2 cellular contexts compared by ENCODE assay signal in the genomic region with DNA sequence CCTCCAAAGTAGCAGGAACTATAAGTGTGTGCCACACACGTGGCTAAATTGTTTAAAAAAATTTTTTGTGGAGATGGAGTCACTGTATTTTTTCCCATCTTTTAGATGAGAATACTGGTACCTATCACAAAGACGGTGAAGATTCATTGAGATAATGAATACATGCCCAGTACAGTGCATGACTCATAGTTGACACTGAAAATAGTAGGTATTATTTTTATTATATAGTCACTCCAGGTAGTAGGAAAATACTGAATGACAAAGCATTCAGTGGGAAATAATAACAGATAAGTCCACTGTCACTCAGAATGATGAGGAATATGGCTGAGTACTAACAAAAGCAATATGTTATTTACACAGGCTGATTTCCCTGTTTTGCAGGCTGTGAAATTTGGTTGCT.
TF ChIP-seq lines count a peak whose summit lies in the region.

No MANE protein-coding gene starts in this region.

TF ChIP-seq in A549, 52 proteins besides CTCF, POLR2A, EP300 and RAD21 (continued from another document):
- TF ChIP-seq, protein P1, sequence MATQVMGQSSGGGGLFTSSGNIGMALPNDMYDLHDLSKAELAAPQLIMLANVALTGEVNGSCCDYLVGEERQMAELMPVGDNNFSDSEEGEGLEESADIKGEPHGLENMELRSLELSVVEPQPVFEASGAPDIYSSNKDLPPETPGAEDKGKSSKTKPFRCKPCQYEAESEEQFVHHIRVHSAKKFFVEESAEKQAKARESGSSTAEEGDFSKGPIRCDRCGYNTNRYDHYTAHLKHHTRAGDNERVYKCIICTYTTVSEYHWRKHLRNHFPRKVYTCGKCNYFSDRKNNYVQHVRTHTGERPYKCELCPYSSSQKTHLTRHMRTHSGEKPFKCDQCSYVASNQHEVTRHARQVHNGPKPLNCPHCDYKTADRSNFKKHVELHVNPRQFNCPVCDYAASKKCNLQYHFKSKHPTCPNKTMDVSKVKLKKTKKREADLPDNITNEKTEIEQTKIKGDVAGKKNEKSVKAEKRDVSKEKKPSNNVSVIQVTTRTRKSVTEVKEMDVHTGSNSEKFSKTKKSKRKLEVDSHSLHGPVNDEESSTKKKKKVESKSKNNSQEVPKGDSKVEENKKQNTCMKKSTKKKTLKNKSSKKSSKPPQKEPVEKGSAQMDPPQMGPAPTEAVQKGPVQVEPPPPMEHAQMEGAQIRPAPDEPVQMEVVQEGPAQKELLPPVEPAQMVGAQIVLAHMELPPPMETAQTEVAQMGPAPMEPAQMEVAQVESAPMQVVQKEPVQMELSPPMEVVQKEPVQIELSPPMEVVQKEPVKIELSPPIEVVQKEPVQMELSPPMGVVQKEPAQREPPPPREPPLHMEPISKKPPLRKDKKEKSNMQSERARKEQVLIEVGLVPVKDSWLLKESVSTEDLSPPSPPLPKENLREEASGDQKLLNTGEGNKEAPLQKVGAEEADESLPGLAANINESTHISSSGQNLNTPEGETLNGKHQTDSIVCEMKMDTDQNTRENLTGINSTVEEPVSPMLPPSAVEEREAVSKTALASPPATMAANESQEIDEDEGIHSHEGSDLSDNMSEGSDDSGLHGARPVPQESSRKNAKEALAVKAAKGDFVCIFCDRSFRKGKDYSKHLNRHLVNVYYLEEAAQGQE (IDR thresholded peaks at IDR 0.05), result no peak
- TF ChIP-seq, protein P2, sequence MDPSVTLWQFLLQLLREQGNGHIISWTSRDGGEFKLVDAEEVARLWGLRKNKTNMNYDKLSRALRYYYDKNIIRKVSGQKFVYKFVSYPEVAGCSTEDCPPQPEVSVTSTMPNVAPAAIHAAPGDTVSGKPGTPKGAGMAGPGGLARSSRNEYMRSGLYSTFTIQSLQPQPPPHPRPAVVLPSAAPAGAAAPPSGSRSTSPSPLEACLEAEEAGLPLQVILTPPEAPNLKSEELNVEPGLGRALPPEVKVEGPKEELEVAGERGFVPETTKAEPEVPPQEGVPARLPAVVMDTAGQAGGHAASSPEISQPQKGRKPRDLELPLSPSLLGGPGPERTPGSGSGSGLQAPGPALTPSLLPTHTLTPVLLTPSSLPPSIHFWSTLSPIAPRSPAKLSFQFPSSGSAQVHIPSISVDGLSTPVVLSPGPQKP (IDR thresholded peaks at IDR 0.05; ENCODE audit: low read depth, low read length), result no peak
- TF ChIP-seq CBX8 (IDR thresholded peaks at IDR 0.05) (no peak), ZSCAN20 (CRISPR knock-in tag; IDR thresholded peaks at IDR 0.05) (no peak), FOSL2 (IDR thresholded peaks at IDR 0.05) (no peak), FOSL2 (CRISPR knock-in tag; IDR thresholded peaks at IDR 0.05) (0 out of 2 replicates have a peak, but pooled peaks have one; percentile 29)
TF ChIP-seq in A549: peak in this region for 1.

TF ChIP-seq in neural cell, 6 proteins besides CTCF, POLR2A, EP300 and RAD21 (continued from another document):
- TF ChIP-seq, protein P1 (IDR thresholded peaks at IDR 0.05; ENCODE audit: borderline replicate concordance), result no peak
- TF ChIP-seq EZH2 (IDR thresholded peaks at IDR 0.05; ENCODE audit: borderline replicate concordance, insufficient read depth, low read length, poor library complexity, severe bottlenecking), result no peak
